ENCODE assay signal across 8 cellular contexts in genomic region chrX:46573331-46573895, GRCh38. TPM values are rescaled to one million over a fixed set of nuclear protein-coding genes. Genes with fewer than 3 reads are reported as not detected.
DNase-seq lines count a peak whose midpoint lies in the region; ATAC-seq and TF ChIP-seq lines count a peak whose summit lies in the region.

TSS of gene CHST7 (plus strand) at chrX:46573765. CDS start at chrX:46573932, 167 bp downstream.

- H3K27ac ChIP-seq in heart right ventricle = peak within 1 kb of the TSS; percentile 47 to 84 (median 76)

- 0 to 1% methylated on average over 24 to 32 of the region's 35 CpGs for WGBS in heart right ventricle, 2 donors

- no peak for TF ChIP-seq POLR2A in NB4 (IDR thresholded peaks at IDR 0.05; ENCODE audit: extremely low read depth, insufficient read length)

- peak within 1 kb of the TSS; percentile 64 for H3K9ac ChIP-seq in ES-I3 (ENCODE audit: low read depth, low read length)

- H3K27me3 ChIP-seq in HAP-1 (ENCODE audit: low read depth) (no peaks in the 10 kb centered on the region), heart right ventricle (no peaks in the 10 kb centered on the region)

- TF ChIP-seq CTCF in NB4 (IDR thresholded peaks at IDR 0.05; ENCODE audit: low read depth, low read length) (peak; percentile 30), heart right ventricle (IDR thresholded peaks at IDR 0.05) (peak in 6 of 9 donors; percentile 20 to 55 (median 36))

- H3K36me3 ChIP-seq in ES-I3 (ENCODE audit: insufficient read depth, low read length) (no peaks in the 10 kb centered on the region; the same call in 1 of the 2 replicates), HAP-1 (replicated peaks) (no peaks in the 10 kb centered on the region; the same call in 1 of the 2 replicates), heart right ventricle (peaks cover 0 to 2% (median 0%) of the 10 kb centered on the region in 9 donors)

- H3K9me3 ChIP-seq in ES-I3 (ENCODE audit: control insufficient read depth, insufficient read depth, low read length) (no peaks in the 10 kb centered on the region), HAP-1 (no peaks in the 10 kb centered on the region), heart right ventricle (peaks cover 0 to 7% (median 0%) of the 10 kb centered on the region in 11 donors)

- ATAC-seq in heart right ventricle = peak; percentile 68 to 89 (median 84)

- H3K4me1 ChIP-seq in ES-I3 (ENCODE audit: insufficient read depth, low read length) (peaks cover 28% of the 10 kb centered on the region), HAP-1 (peaks cover 12% of the 10 kb centered on the region), heart right ventricle (peaks cover 0 to 32% (median 17%) of the 10 kb centered on the region in 9 donors)

- DNase-seq in HAP-1 (ENCODE audit: low spot score in 2 of 2) (peak; percentile 78 to 91), NB4 (ENCODE audit: low read depth) (peak; percentile 78), SW 1271 (lab: John Stamatoyannopoulos, UW) (peak; percentile 5 to 59), amygdala (lab: John Stamatoyannopoulos, UW) (peak in 39 of 56 donors; percentile 1 to 57 (median 23)), heart right ventricle (peak; percentile 55 to 79), posterior vena cava (ENCODE audit: low spot score) (peak; percentile 88), MV-4-11 (lab: John Stamatoyannopoulos, UW) (no peak)

- in situ Hi-C loops in HAP-1 (cut with MboI; ENCODE audit: low sequenced_read_pairs) = no loop called here

- intact Hi-C loops in heart right ventricle (cut with DNase I) (loop anchor here in 9 of 10 donors (1.0 to 10.0 kb wide), 6 partner anchors 69 to 114 kb away; no protein-coding TSS in a partner anchor), posterior vena cava (cut with DNase I) (loop anchor here in 1 of 2 donors (10.0 kb wide), 1 partner anchor 71 kb away; no protein-coding TSS in a partner anchor)

- H3K4me3 ChIP-seq in HAP-1 (peak within 1 kb of the TSS; percentile 66), NB4 (ENCODE audit: low read depth, low read length) (peak within 1 kb of the TSS; percentile 57), heart right ventricle (peak within 1 kb of the TSS; percentile 53 to 78 (median 70))

RNA-seq across cellular contexts. Expression of gene CHST7, which starts in this region (rescaled TPM):
- total RNA-seq in heart right ventricle = 10 to 100 TPM in 3 of 10 donors, 1 to 10 TPM in 7; 3.5 to 23.0 (median 8.6) TPM
- polyA plus RNA-seq in heart right ventricle = 10 to 100 TPM in 1 of 2 donors, 1 to 10 TPM in 1; 3.7 to 27.7 TPM
- total RNA-seq in posterior vena cava = 1 to 10 TPM; 6.0 to 7.3 TPM
